ENCODE assay signal across 8 cellular contexts in the genomic region with DNA sequence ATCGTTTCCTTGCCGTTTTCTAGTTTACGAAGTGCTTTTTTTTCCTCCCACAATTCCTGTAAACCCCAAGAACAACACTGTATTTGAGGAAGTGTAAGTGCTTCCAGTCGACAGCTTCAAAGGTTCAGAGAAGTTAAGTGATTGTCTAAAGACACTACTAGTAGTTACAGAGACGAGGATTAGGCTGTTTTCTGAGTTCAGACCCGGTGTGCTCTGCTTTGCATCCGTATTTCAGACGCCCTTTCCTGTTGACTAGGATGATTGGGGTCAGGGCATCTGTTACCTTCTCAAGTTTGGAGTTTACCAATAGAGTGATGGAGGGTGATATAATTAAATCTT. TPM values are rescaled to one million over a fixed set of nuclear protein-coding genes. Genes with fewer than 3 reads are reported as not detected.
DNase-seq lines count a peak whose midpoint lies in the region; ATAC-seq and TF ChIP-seq lines count a peak whose summit lies in the region.

No MANE protein-coding gene starts in this region.

- peak overlapping the region; percentile 93 to 97 (median 95) for H3K27ac Mint-ChIP-seq in brain

- peak overlapping the region; percentile 99 to 100 (median 100) for H3K4me3 Mint-ChIP-seq in brain

- H3K36me3 ChIP-seq in HUES48 (ENCODE audit: control insufficient read depth, insufficient read depth, low read length), result peaks cover 30% of the 10 kb centered on the region

- peaks cover 30% of the 10 kb centered on the region for H3K36me3 Mint-ChIP-seq in brain

- peak overlapping the region; percentile 74 for H3K9ac ChIP-seq in HUES48 (ENCODE audit: low read depth, low read length)

- no peaks in the 10 kb centered on the region for H3K9me3 ChIP-seq in HUES48 (ENCODE audit: control insufficient read depth, insufficient read depth, low read length)
- H3K9me3 ChIP-seq in mononuclear cell (ENCODE audit: low read depth, low read length), result no peaks in the 10 kb centered on the region

- peaks cover 3% of the 10 kb centered on the region for H3K4me1 ChIP-seq in HUES48 (ENCODE audit: control insufficient read depth, insufficient read depth, low read length)
- H3K4me1 ChIP-seq in mononuclear cell (ENCODE audit: insufficient read depth, low read length), result peaks cover 18% of the 10 kb centered on the region

- no peak for TF ChIP-seq CTCF in 22Rv1 (IDR thresholded peaks at IDR 0.05)
- no peak for TF ChIP-seq CTCF in brain (conservative IDR thresholded peaks at IDR 0.05)

- H3K27ac ChIP-seq in 22Rv1 (peak overlapping the region; percentile 53), HUES48 (ENCODE audit: low read depth, low read length) (peak overlapping the region; percentile 53)

- H3K27me3 ChIP-seq in HUES48 (ENCODE audit: control insufficient read depth, insufficient read depth, low read length) (peaks cover under 1% of the 10 kb centered on the region), mononuclear cell (ENCODE audit: insufficient read depth, low read length) (no peaks in the 10 kb centered on the region)

- no peaks in the 10 kb centered on the region for H3K9me3 Mint-ChIP-seq in brain

- peaks cover 8% of the 10 kb centered on the region for H3K27me3 Mint-ChIP-seq in brain

- H3K4me1 Mint-ChIP-seq in brain, result peaks cover 36% of the 10 kb centered on the region

- ATAC-seq in HG03196 (IDR thresholded peaks at IDR 0.05; ENCODE audit: unreplicated experiment), result no peak

- peak overlapping the region; percentile 91 for H3K4me3 ChIP-seq in HUES48 (ENCODE audit: low read depth, low read length)
- H3K4me3 ChIP-seq in mononuclear cell (ENCODE audit: low read length), result peak overlapping the region; percentile 72

- DNase-seq in NCI-H2081 (lab: John Stamatoyannopoulos, UW) (no peak), NCI-H1930 (lab: John Stamatoyannopoulos, UW) (no peak), AG08395 (ENCODE audit: low spot score) (no peak)

RNA-seq across cellular contexts. Expression of gene CLP1, which starts 0.4 kb away (rescaled TPM):
- 6.4 TPM for polyA plus RNA-seq in brain (ENCODE audit: insufficient read depth, low read depth, low replicate concordance)
- 53.4 TPM for total RNA-seq in mononuclear cell

RNA-seq across cellular contexts. Expression of gene YPEL4, which starts 8.3 kb away (rescaled TPM):
- 25.0 TPM for polyA plus RNA-seq in brain (ENCODE audit: insufficient read depth, low read depth, low replicate concordance)
- 1.3 TPM for total RNA-seq in mononuclear cell

RNA-seq across cellular contexts. Expression of gene ZDHHC5, which starts 9.9 kb away (rescaled TPM):
- 37.7 TPM for polyA plus RNA-seq in brain (ENCODE audit: insufficient read depth, low read depth, low replicate concordance)
- 48.9 TPM for total RNA-seq in mononuclear cell

RNA-seq across cellular contexts. Expression of gene MED19, which starts 54.0 kb away (rescaled TPM):
- 38.6 TPM for polyA plus RNA-seq in brain (ENCODE audit: insufficient read depth, low read depth, low replicate concordance)
- 11.6 TPM for total RNA-seq in mononuclear cell

RNA-seq across cellular contexts. Expression of gene TMX2, which starts 54.4 kb away (rescaled TPM):
- polyA plus RNA-seq in brain (ENCODE audit: insufficient read depth, low read depth, low replicate concordance), result 155 TPM
- 31.7 TPM for total RNA-seq in mononuclear cell
